ENCODE assay signal across 8 cellular contexts in the genomic region with DNA sequence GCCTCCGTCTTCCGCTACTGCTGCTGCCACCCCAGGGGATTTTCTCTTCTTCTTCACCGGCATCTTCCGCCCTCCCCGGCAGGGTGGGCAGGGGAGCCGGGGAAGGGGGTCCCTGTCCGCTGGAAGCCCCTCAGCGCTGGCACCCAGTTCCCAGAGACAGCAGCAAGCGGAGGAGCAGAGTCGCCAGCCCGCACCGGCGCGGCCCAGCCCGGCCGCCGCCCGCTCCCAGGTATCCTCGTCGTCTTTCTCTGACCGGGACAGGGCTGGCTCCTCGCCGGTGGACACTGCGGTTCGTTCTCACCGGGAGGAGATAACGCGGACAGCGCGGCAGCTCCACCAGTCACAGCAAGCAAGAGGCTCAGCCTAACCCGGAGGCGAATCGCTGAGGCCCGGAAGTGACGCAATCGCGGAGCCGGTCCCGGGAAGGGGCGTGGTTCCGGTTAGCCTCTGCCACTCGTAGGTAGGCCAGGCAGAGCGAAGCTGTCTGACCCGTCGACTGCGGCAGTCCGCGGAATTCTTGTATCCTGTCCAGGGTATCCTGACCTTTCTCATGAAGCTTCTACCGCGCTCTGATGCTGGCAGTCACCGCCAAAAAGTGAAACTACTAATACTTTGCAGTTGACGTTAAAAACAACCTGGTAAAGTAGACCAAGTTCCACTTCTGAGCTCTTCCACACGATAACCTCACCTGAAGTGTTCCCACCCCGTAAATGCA. TPM values are rescaled to one million over a fixed set of nuclear protein-coding genes. Genes with fewer than 3 reads are reported as not detected.
A peak's percentile ranks its signal among the peaks of the same experiment; 100 is the strongest.
DNase-seq lines count a peak whose midpoint lies in the region; ATAC-seq and TF ChIP-seq lines count a peak whose summit lies in the region.

A gene (minus strand): TSS at position 351 of the 715 bp plus-strand sequence. CDS start 288 bp downstream, at position 63.

- peak within 1 kb of the TSS; percentile 91 for H3K27ac Mint-ChIP-seq in activated T-helper 2 cell treated with anti-CD3 and anti-CD28 coated beads, Interferon-gamma antibody, Interleukin-2, Interleukin-4, amounts not matched to agents 10 μg/mL and 5 μg/mL and 100 μg/mL, durations not matched to agents 14 hours and 24 hours and 36 hours
- peak within 1 kb of the TSS; percentile 95 to 99 (median 97) for H3K27ac Mint-ChIP-seq in naive thymus-derived CD8-positive, alpha-beta T cell

- peaks cover 19% of the 10 kb centered on the region for H3K27me3 Mint-ChIP-seq in activated T-helper 2 cell treated with anti-CD3 and anti-CD28 coated beads, Interferon-gamma antibody, Interleukin-2, Interleukin-4, amounts not matched to agents 10 μg/mL and 5 μg/mL and 100 μg/mL, durations not matched to agents 14 hours and 24 hours and 36 hours (ENCODE audit: low read depth)
- peaks cover 17 to 38% (median 24%) of the 10 kb centered on the region in 5 donors for H3K27me3 Mint-ChIP-seq in naive thymus-derived CD8-positive, alpha-beta T cell

- peak within 1 kb of the TSS; percentile 96 for H3K4me3 ChIP-seq in RWPE2 (ENCODE audit: severe bottlenecking)
- H3K4me3 ChIP-seq in fibroblast of mammary gland (ENCODE audit: control insufficient read depth, low read depth, low read length) = peak within 1 kb of the TSS; percentile 89

- peaks cover 23% of the 10 kb centered on the region for H3K36me3 Mint-ChIP-seq in activated T-helper 2 cell treated with anti-CD3 and anti-CD28 coated beads, Interferon-gamma antibody, Interleukin-2, Interleukin-4, amounts not matched to agents 10 μg/mL and 5 μg/mL and 100 μg/mL, durations not matched to agents 14 hours and 24 hours and 36 hours (ENCODE audit: low read depth)
- peaks cover 5 to 14% (median 12%) of the 10 kb centered on the region in 3 donors for H3K36me3 Mint-ChIP-seq in naive thymus-derived CD8-positive, alpha-beta T cell

- peak; percentile 94 for ATAC-seq in RWPE2 (ENCODE audit: low read depth)
- peak; percentile 95 to 96 for ATAC-seq in naive thymus-derived CD8-positive, alpha-beta T cell

- H3K4me3 Mint-ChIP-seq in activated T-helper 2 cell treated with anti-CD3 and anti-CD28 coated beads, Interferon-gamma antibody, Interleukin-2, Interleukin-4, amounts not matched to agents 10 μg/mL and 5 μg/mL and 100 μg/mL, durations not matched to agents 14 hours and 24 hours and 36 hours (ENCODE audit: low read depth) = peak within 1 kb of the TSS; percentile 89
- peak within 1 kb of the TSS; percentile 88 to 98 (median 94) for H3K4me3 Mint-ChIP-seq in naive thymus-derived CD8-positive, alpha-beta T cell

- intact Hi-C loops in activated T-helper 2 cell treated with anti-CD3 and anti-CD28 coated beads, Interferon-gamma antibody, Interleukin-2, Interleukin-4, amounts not matched to agents 10 μg/mL and 5 μg/mL and 100 μg/mL, durations not matched to agents 14 hours and 24 hours and 36 hours (cut with micrococcal nuclease) = loop anchor here (1.0 kb wide), 1 partner anchor 17 kb away; a partner anchor contains a TSS

- H3K36me3 ChIP-seq in RWPE2 (ENCODE audit: low read depth) = peaks cover 35% of the 10 kb centered on the region

- peaks cover 2% of the 10 kb centered on the region for H3K9me3 ChIP-seq in RWPE2 (ENCODE audit: severe bottlenecking)

- H3K9me3 Mint-ChIP-seq in activated T-helper 2 cell treated with anti-CD3 and anti-CD28 coated beads, Interferon-gamma antibody, Interleukin-2, Interleukin-4, amounts not matched to agents 10 μg/mL and 5 μg/mL and 100 μg/mL, durations not matched to agents 14 hours and 24 hours and 36 hours = no peaks in the 10 kb centered on the region
- H3K9me3 Mint-ChIP-seq in naive thymus-derived CD8-positive, alpha-beta T cell = peaks cover 0 to 10% (median 0%) of the 10 kb centered on the region in 9 donors

- TF ChIP-seq CTCF in RWPE2 (IDR thresholded peaks at IDR 0.05; ENCODE audit: poor library complexity, severe bottlenecking) (no peak), fibroblast of mammary gland (conservative IDR thresholded peaks at IDR 0.05; ENCODE audit: control insufficient read depth, insufficient read depth, low read depth, low read length) (no peak)

- DNase-seq in EH (ENCODE audit: low read depth) = peak; percentile 95
- peak; percentile 95 for DNase-seq in H4 (ENCODE audit: low spot score)
- DNase-seq in LoVo (ENCODE audit: low spot score) = peak; percentile 93
- DNase-seq in RWPE2 (ENCODE audit: low spot score) = peak; percentile 96
- peak; percentile 92 for DNase-seq in activated T-helper 2 cell treated with anti-CD3 and anti-CD28 coated beads, Interferon-gamma antibody, Interleukin-2, Interleukin-4, amounts not matched to agents 10 μg/mL and 5 μg/mL and 100 μg/mL, durations not matched to agents 14 hours and 24 hours and 36 hours (ENCODE audit: low spot score)
- peak; percentile 95 for DNase-seq in fibroblast of mammary gland (ENCODE audit: low read depth)
- DNase-seq in naive thymus-derived CD8-positive, alpha-beta T cell = peak; percentile 88 to 97 (median 94)
- peak; percentile 85 to 93 (median 90) for DNase-seq in stimulated activated naive CD4-positive, alpha-beta T cell (lab: John Stamatoyannopoulos, UW)

- H3K4me1 Mint-ChIP-seq in activated T-helper 2 cell treated with anti-CD3 and anti-CD28 coated beads, Interferon-gamma antibody, Interleukin-2, Interleukin-4, amounts not matched to agents 10 μg/mL and 5 μg/mL and 100 μg/mL, durations not matched to agents 14 hours and 24 hours and 36 hours (ENCODE audit: low read depth) = peaks cover 25% of the 10 kb centered on the region
- H3K4me1 Mint-ChIP-seq in naive thymus-derived CD8-positive, alpha-beta T cell = peaks cover 11 to 37% (median 29%) of the 10 kb centered on the region in 4 donors

- peak within 1 kb of the TSS; percentile 79 for H3K27ac ChIP-seq in RWPE2 (ENCODE audit: poor library complexity, severe bottlenecking)

- POLR2A ChIA-PET in naive thymus-derived CD8-positive, alpha-beta T cell (lab: Charles Lee) = interaction anchor here (0.6 to 3.8 kb wide), 5 partner anchors 9 to 55 kb away, joined by 3 to 58 read pairs (median 4); a partner anchor contains a TSS

- peaks cover 32% of the 10 kb centered on the region for H3K4me1 ChIP-seq in RWPE2 (ENCODE audit: insufficient read depth, poor library complexity, severe bottlenecking)

- H3K27me3 ChIP-seq in RWPE2 (ENCODE audit: insufficient read depth, poor library complexity, severe bottlenecking) = no peaks in the 10 kb centered on the region

RNA-seq across cellular contexts. Expression of the gene that starts here (rescaled TPM):
- total RNA-seq in H4 (2014; rRNA removed; shearing (Covaris generic)) = 85.8 and 94.0 TPM in 2 replicates
- 59.7 and 66.6 TPM in 2 replicates for total RNA-seq in activated T-helper 2 cell treated with anti-CD3 and anti-CD28 coated beads, Interferon-gamma antibody, Interleukin-2, Interleukin-4, amounts not matched to agents 10 μg/mL and 5 μg/mL and 100 μg/mL, durations not matched to agents 14 hours and 24 hours and 36 hours
- total RNA-seq in naive thymus-derived CD8-positive, alpha-beta T cell = 10 to 100 TPM; 15.7 to 16.6 TPM
- polyA plus RNA-seq in naive thymus-derived CD8-positive, alpha-beta T cell = 10 to 100 TPM; 20.0 to 22.9 (median 21.9) TPM

Comparison
In these comparisons a context has a peak if more than half of its experiments do, and no peak if none do; other contexts are left out.
1. Peak in every context shown above with its lines: DNase-seq, ATAC-seq, H3K4me3 ChIP-seq and H3K27ac ChIP-seq.